23 cellular contexts compared by ENCODE assay signal in genomic region chr16:19084879-19085278, GRCh38.
"Had no signal": no experiment of that assay in that cellular context is flagged by ENCODE, and none has a peak within 500 bp of the region (broad histone marks: within the 10 kb centered on the region; RNA-seq: fewer than 3 reads in every experiment).

No MANE protein-coding gene starts in this region.

- FAIRE-seq: endometrium, islet of Langerhans, keratinocyte had no signal

- H3K27ac Mint-ChIP-seq: dendritic cell treated with granulocyte-macrophage colony-stimulating factor and Interleukin-4, amounts not matched to agents 40 ng/mL and 50 ng/mL, for 4 days; effector memory CD8-positive, alpha-beta T cell; endodermal cell had no signal

- H3K4me3 ChIP-seq: colonic mucosa, esophagus squamous epithelium, gastrocnemius medialis, heart right ventricle, left lung, lower lobe of right lung had no signal

- H3K36me3 ChIP-seq: colonic mucosa had no signal

- H3K9me3 Mint-ChIP-seq: dendritic cell treated with granulocyte-macrophage colony-stimulating factor and Interleukin-4, amounts not matched to agents 40 ng/mL and 50 ng/mL, for 4 days; effector memory CD8-positive, alpha-beta T cell had no signal

- H3K4me3 Mint-ChIP-seq: dendritic cell treated with granulocyte-macrophage colony-stimulating factor and Interleukin-4, amounts not matched to agents 40 ng/mL and 50 ng/mL, for 4 days; effector memory CD8-positive, alpha-beta T cell; endodermal cell had no signal

- H3K4me1 ChIP-seq: colonic mucosa had no signal

- H3K9me3 ChIP-seq: colonic mucosa, esophagus squamous epithelium, gastrocnemius medialis, heart right ventricle, left lung, lower lobe of right lung had no signal

- DNase-seq: cortex of kidney; effector CD8-positive, alpha-beta T cell; effector memory CD8-positive, alpha-beta T cell; endodermal cell; esophagus squamous epithelium; foreskin melanocyte; gastrocnemius medialis; glutamatergic neuron; head of caudate nucleus; heart right ventricle; hippocampal formation; left cardiac atrium; left lung; left ventricle myocardium superior; lower lobe of right lung; midbrain had no signal

- ATAC-seq: effector memory CD8-positive, alpha-beta T cell; esophagus mucosa; gastrocnemius medialis; heart right ventricle; left lung had no signal

- H3K27me3 ChIP-seq: colonic mucosa, esophagus squamous epithelium, gastrocnemius medialis had no signal

- H3K27ac ChIP-seq: colonic mucosa, epithelial cell of prostate, esophagus squamous epithelium, gastrocnemius medialis, heart right ventricle, left lung, lower lobe of right lung had no signal
